1 cellular context compared by ENCODE assay signal in genomic region chr14:20610002-20610765, GRCh38.
TF ChIP-seq lines count a peak whose summit lies in the region.

No MANE protein-coding gene starts in this region.

TF ChIP-seq in GM12878, 131 proteins besides CTCF, POLR2A, EP300 and RAD21:
- TF ChIP-seq LARP7 (IDR thresholded peaks at IDR 0.05) = no peak
- peak; percentile 57 for TF ChIP-seq RUNX3 (IDR thresholded peaks at IDR 0.05; ENCODE audit: low read length)
- TF ChIP-seq PKNOX1 (IDR thresholded peaks at IDR 0.05) = no peak
- TF ChIP-seq NR2C2 (IDR thresholded peaks at IDR 0.05; ENCODE audit: borderline replicate concordance, control insufficient read depth, insufficient read length, low read depth) = no peak
- TF ChIP-seq SMARCA5 (IDR thresholded peaks at IDR 0.05) = peak; percentile 49; the same call in 1 of the 2 replicates
- 0 out of 2 replicates have a peak, but pooled peaks have one; percentile 4 for TF ChIP-seq NBN (IDR thresholded peaks at IDR 0.05)
- no peak for TF ChIP-seq ZBTB11 (CRISPR knock-in tag; IDR thresholded peaks at IDR 0.05)
- TF ChIP-seq RB1 (IDR thresholded peaks at IDR 0.05; ENCODE audit: borderline replicate concordance) = 0 out of 2 replicates have a peak, but pooled peaks have one; percentile 20
- TF ChIP-seq YBX1 (IDR thresholded peaks at IDR 0.05) = no peak
- peak; percentile 42; the same call in 1 of the 2 replicates for TF ChIP-seq GABPA (IDR thresholded peaks at IDR 0.05; ENCODE audit: low read depth)
- TF ChIP-seq ZBTB40 (IDR thresholded peaks at IDR 0.05; ENCODE audit: borderline replicate concordance) = peak; percentile 70; the same call in 1 of the 2 replicates
- no peak for TF ChIP-seq DPF2 (IDR thresholded peaks at IDR 0.05)
- TF ChIP-seq ATF7 (IDR thresholded peaks at IDR 0.05; ENCODE audit: low read depth) = no peak
- peak; percentile 24; the same call in 1 of the 2 replicates for TF ChIP-seq CREB1 (IDR thresholded peaks at IDR 0.05; ENCODE audit: low read depth)
- TF ChIP-seq IKZF2 (IDR thresholded peaks at IDR 0.05) = peak; percentile 16 to 19; a peak in 2 of 4 replicates
- peak; percentile 40 for TF ChIP-seq HDAC6 (IDR thresholded peaks at IDR 0.05; ENCODE audit: unreplicated experiment)
- peak; percentile 13 for TF ChIP-seq SKIL (IDR thresholded peaks at IDR 0.05; ENCODE audit: low read depth, poor library complexity, severe bottlenecking)
- no peak for TF ChIP-seq CBX5 (IDR thresholded peaks at IDR 0.05; ENCODE audit: low read depth)
- TF ChIP-seq RCOR1 (conservative IDR thresholded peaks at IDR 0.05; ENCODE audit: low read depth, low read length) = 0 out of 2 replicates have a peak, but pooled peaks have one; percentile 1
- TF ChIP-seq SREBF2 (IDR thresholded peaks at IDR 0.05; ENCODE audit: low read length) = peak; percentile 91
- no peak for TF ChIP-seq BCLAF1 (IDR thresholded peaks at IDR 0.05)
- TF ChIP-seq ZNF24 (IDR thresholded peaks at IDR 0.05) = peak; percentile 99
- TF ChIP-seq CHD4 (IDR thresholded peaks at IDR 0.05) = no peak
- 0 out of 3 replicates have a peak, but pooled peaks have one; percentile 17 for TF ChIP-seq POU2F2 (IDR thresholded peaks at IDR 0.05; ENCODE audit: borderline replicate concordance, low read depth, low read length)
- TF ChIP-seq RAD51 (IDR thresholded peaks at IDR 0.05) = no peak
- peak; percentile 33; the same call in 1 of the 2 replicates for TF ChIP-seq TCF7 (IDR thresholded peaks at IDR 0.05; ENCODE audit: borderline replicate concordance)
- TF ChIP-seq NFXL1 (IDR thresholded peaks at IDR 0.05; ENCODE audit: borderline replicate concordance) = no peak
- peak; percentile 54; the same call in 1 of the 2 replicates for TF ChIP-seq ZNF217 (IDR thresholded peaks at IDR 0.05)
- no peak for TF ChIP-seq PML (IDR thresholded peaks at IDR 0.05; ENCODE audit: low read length)
- peak; percentile 93 for TF ChIP-seq ZSCAN29 (IDR thresholded peaks at IDR 0.05)
- TF ChIP-seq YY1 (IDR thresholded peaks at IDR 0.05; ENCODE audit: low read depth, low read length) = peak; percentile 27; the same call in 1 of the 2 replicates
- TF ChIP-seq TBL1XR1 (IDR thresholded peaks at IDR 0.05; ENCODE audit: low read depth, low read length) = peak; percentile 74
- 0 out of 2 replicates have a peak, but pooled peaks have one; percentile 3 for TF ChIP-seq BCL11A (IDR thresholded peaks at IDR 0.05; ENCODE audit: low read depth, low read length)
- TF ChIP-seq STAT1 (conservative IDR thresholded peaks at IDR 0.05) = no peak
- TF ChIP-seq TARDBP (IDR thresholded peaks at IDR 0.05; ENCODE audit: borderline replicate concordance) = peak; percentile 89
